22 cellular contexts compared by ENCODE assay signal in the genomic region with DNA sequence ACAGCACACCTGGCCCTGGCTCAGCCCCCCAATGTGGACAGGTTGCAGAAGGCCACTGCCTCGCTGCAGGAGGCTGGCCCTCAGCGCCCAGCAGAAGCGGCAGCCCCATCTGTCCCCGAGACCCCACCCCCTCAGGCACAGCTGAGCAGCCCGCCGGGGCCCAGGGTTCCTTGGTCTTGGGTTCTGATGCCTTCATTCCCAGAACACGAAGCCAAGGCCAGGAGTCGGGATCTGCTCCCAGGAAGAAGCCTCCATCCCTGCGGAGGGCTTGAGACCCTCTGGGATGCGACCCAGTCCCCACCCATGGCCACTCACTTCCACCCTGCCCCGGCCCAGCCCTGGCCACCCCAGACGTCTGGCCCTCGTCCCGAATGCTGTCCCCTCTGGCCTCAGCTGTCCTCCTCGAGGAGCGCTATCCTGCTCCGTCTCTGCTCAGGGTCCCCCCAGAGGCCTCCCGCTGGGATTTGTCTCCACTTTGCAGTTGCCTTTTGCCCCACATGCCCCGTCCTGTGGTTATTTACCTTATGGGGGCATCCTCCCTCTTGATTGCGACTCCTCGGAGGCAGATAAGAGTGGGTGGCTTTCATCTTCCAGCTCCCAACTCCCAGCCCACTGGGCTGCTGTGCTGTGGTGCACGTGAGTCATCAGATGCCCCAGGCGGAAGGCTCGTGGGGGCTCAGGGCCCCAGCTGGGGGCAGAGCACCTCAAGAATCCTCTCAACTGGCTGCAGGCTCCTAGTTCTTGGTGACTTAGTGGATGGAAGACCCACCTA.
A peak's percentile ranks its signal among the peaks of the same experiment; 100 is the strongest.
DNase-seq lines count a peak whose midpoint lies in the region; ATAC-seq and FAIRE-seq lines count a peak whose summit lies in the region.
"Had no signal": no experiment of that assay in that cellular context is flagged by ENCODE, and none has a peak within 500 bp of the region (broad histone marks: within the 10 kb centered on the region; RNA-seq: fewer than 3 reads in every experiment).

No MANE protein-coding gene starts in this region.

- DNase-seq in activated CD4-positive, alpha-beta memory T cell treated with anti-CD3 and anti-CD28 coated beads for 36 hours: peak; percentile 40
- DNase-seq in activated CD4-positive, alpha-beta memory T cell treated with anti-CD3 and anti-CD28 coated beads, Interleukin-2, amount 10 ng/mL, durations not matched to agents 7 days and 5 days: no peak
- peak; percentile 10 for DNase-seq in HTR-8/SVneo (ENCODE audit: insufficient read length, low spot score)
- DNase-seq in amniotic epithelial cell (ENCODE audit: low read depth): peak; percentile 34
- no peak for DNase-seq in stimulated activated effector memory CD8-positive, alpha-beta T cell treated with anti-CD3 and anti-CD28 coated beads, Interleukin-12 subunit alpha, Interleukin-12 subunit beta, amount 100 ng/mL, for 72 hours (ENCODE audit: low spot score in 2 of 2)
- DNase-seq in ureter (ENCODE audit: low spot score): no peak
- no peak for DNase-seq in NCI-H345 treated with DMSO at 0.1 percent for 48 hours (lab: John Stamatoyannopoulos, UW; ENCODE audit: unreplicated experiment)
- DNase-seq in activated CD4-positive, CD25-positive, alpha-beta regulatory T cell (lab: John Stamatoyannopoulos, UW): no peak
- DNase-seq: activated CD8-positive, alpha-beta memory T cell treated with anti-CD3 and anti-CD28 coated beads, Interleukin-2, amount 50 U/mL, for 4 hours; BE2C; HCEC 1CT; midbrain; NCI-H1417 treated with DMSO at 0.1 percent for 48 hours; NCI-H526 treated with DMSO at 0.1 percent for 48 hours; right lobe of liver; stimulated activated naive CD4-positive, alpha-beta T cell had no signal

- CTCF ChIA-PET in activated CD4-positive, alpha-beta memory T cell treated with anti-CD3 and anti-CD28 coated beads for 36 hours (lab: Charles Lee): interaction anchor here (0.9 to 1.3 kb wide), 4 partner anchors 17 to 40 kb away, joined by 3 to 6 read pairs (median 4); no protein-coding TSS in a partner anchor
- CTCF ChIA-PET in activated CD4-positive, alpha-beta memory T cell treated with anti-CD3 and anti-CD28 coated beads, Interleukin-2, amount 10 ng/mL, durations not matched to agents 7 days and 5 days (lab: Charles Lee): interaction anchor here (10.1 kb wide), 1 partner anchor 42 kb away, joined by 216 read pairs; no protein-coding TSS in a partner anchor

- H3K4me3 Mint-ChIP-seq in activated CD4-positive, alpha-beta memory T cell treated with anti-CD3 and anti-CD28 coated beads for 36 hours: no peak overlapping the region
- no peak overlapping the region for H3K4me3 Mint-ChIP-seq in activated CD4-positive, alpha-beta memory T cell treated with anti-CD3 and anti-CD28 coated beads, Interleukin-2, amount 10 ng/mL, durations not matched to agents 7 days and 5 days
- H3K4me3 Mint-ChIP-seq in stimulated activated effector memory CD8-positive, alpha-beta T cell treated with anti-CD3 and anti-CD28 coated beads, Interleukin-12 subunit alpha, Interleukin-12 subunit beta, amount 100 ng/mL, for 72 hours: peak overlapping the region; percentile 40
- H3K4me3 Mint-ChIP-seq: dendritic cell treated with granulocyte-macrophage colony-stimulating factor and Interleukin-4, amounts not matched to agents 40 ng/mL and 50 ng/mL, for 4 days; natural killer cell treated with Interleukin-12 subunit alpha and Interleukin-12 subunit beta and Interleukin-15 and Interleukin-18, amount 100 ng/mL, for 72 hours had no signal

- POLR2A ChIA-PET in activated CD4-positive, alpha-beta memory T cell treated with anti-CD3 and anti-CD28 coated beads for 36 hours (lab: Charles Lee): interaction anchor here (1.0 to 1.5 kb wide), 3 partner anchors 19 to 41 kb away, joined by 3 to 6 read pairs (median 5); no protein-coding TSS in a partner anchor
- POLR2A ChIA-PET in activated CD4-positive, alpha-beta memory T cell treated with anti-CD3 and anti-CD28 coated beads, Interleukin-2, amount 10 ng/mL, durations not matched to agents 7 days and 5 days (lab: Charles Lee): interaction anchor here (1.2 to 2.1 kb wide), 2 partner anchors 20 to 34 kb away, joined by 4 to 11 read pairs; no protein-coding TSS in a partner anchor

- FAIRE-seq in HTR-8/SVneo (lab: Jason Lieb, UNC): no peak
- FAIRE-seq: A204.1, bronchial epithelial cell, pancreas had no signal

- peak; percentile 12 for ATAC-seq in stimulated activated effector memory CD8-positive, alpha-beta T cell treated with anti-CD3 and anti-CD28 coated beads, Interleukin-12 subunit alpha, Interleukin-12 subunit beta, amount 100 ng/mL, for 72 hours
- ATAC-seq: natural killer cell treated with Interleukin-12 subunit alpha and Interleukin-12 subunit beta and Interleukin-15 and Interleukin-18, amount 100 ng/mL, for 72 hours; pancreas; Right ventricle myocardium inferior had no signal

- intact Hi-C loops in activated CD4-positive, alpha-beta memory T cell treated with anti-CD3 and anti-CD28 coated beads for 36 hours (cut with micrococcal nuclease): no loop called here

- H3K36me3 Mint-ChIP-seq in activated CD4-positive, alpha-beta memory T cell treated with anti-CD3 and anti-CD28 coated beads for 36 hours: no peaks in the 10 kb centered on the region
- no peaks in the 10 kb centered on the region for H3K36me3 Mint-ChIP-seq in activated CD4-positive, alpha-beta memory T cell treated with anti-CD3 and anti-CD28 coated beads, Interleukin-2, amount 10 ng/mL, durations not matched to agents 7 days and 5 days (ENCODE audit: low read depth)
- H3K36me3 Mint-ChIP-seq in stimulated activated effector memory CD8-positive, alpha-beta T cell treated with anti-CD3 and anti-CD28 coated beads, Interleukin-12 subunit alpha, Interleukin-12 subunit beta, amount 100 ng/mL, for 72 hours: no peaks in the 10 kb centered on the region
- H3K36me3 Mint-ChIP-seq: natural killer cell treated with Interleukin-12 subunit alpha and Interleukin-12 subunit beta and Interleukin-15 and Interleukin-18, amount 100 ng/mL, for 72 hours had no signal

- H3K27me3 Mint-ChIP-seq in activated CD4-positive, alpha-beta memory T cell treated with anti-CD3 and anti-CD28 coated beads for 36 hours: peaks cover 3% of the 10 kb centered on the region
- no peaks in the 10 kb centered on the region for H3K27me3 Mint-ChIP-seq in activated CD4-positive, alpha-beta memory T cell treated with anti-CD3 and anti-CD28 coated beads, Interleukin-2, amount 10 ng/mL, durations not matched to agents 7 days and 5 days
- H3K27me3 Mint-ChIP-seq: dendritic cell treated with granulocyte-macrophage colony-stimulating factor and Interleukin-4, amounts not matched to agents 40 ng/mL and 50 ng/mL, for 4 days; natural killer cell treated with Interleukin-12 subunit alpha and Interleukin-12 subunit beta and Interleukin-15 and Interleukin-18, amount 100 ng/mL, for 72 hours had no signal

- peaks cover 30% of the 10 kb centered on the region for H3K4me1 Mint-ChIP-seq in activated CD4-positive, alpha-beta memory T cell treated with anti-CD3 and anti-CD28 coated beads for 36 hours (ENCODE audit: low read depth)
- peaks cover 19% of the 10 kb centered on the region for H3K4me1 Mint-ChIP-seq in activated CD4-positive, alpha-beta memory T cell treated with anti-CD3 and anti-CD28 coated beads, Interleukin-2, amount 10 ng/mL, durations not matched to agents 7 days and 5 days
- H3K4me1 Mint-ChIP-seq in stimulated activated effector memory CD8-positive, alpha-beta T cell treated with anti-CD3 and anti-CD28 coated beads, Interleukin-12 subunit alpha, Interleukin-12 subunit beta, amount 100 ng/mL, for 72 hours: peaks cover 38% of the 10 kb centered on the region

- H3K9me3 Mint-ChIP-seq in activated CD4-positive, alpha-beta memory T cell treated with anti-CD3 and anti-CD28 coated beads for 36 hours: no peaks in the 10 kb centered on the region
- no peaks in the 10 kb centered on the region for H3K9me3 Mint-ChIP-seq in activated CD4-positive, alpha-beta memory T cell treated with anti-CD3 and anti-CD28 coated beads, Interleukin-2, amount 10 ng/mL, durations not matched to agents 7 days and 5 days
- H3K9me3 Mint-ChIP-seq in stimulated activated effector memory CD8-positive, alpha-beta T cell treated with anti-CD3 and anti-CD28 coated beads, Interleukin-12 subunit alpha, Interleukin-12 subunit beta, amount 100 ng/mL, for 72 hours: no peaks in the 10 kb centered on the region
- H3K9me3 Mint-ChIP-seq: dendritic cell treated with granulocyte-macrophage colony-stimulating factor and Interleukin-4, amounts not matched to agents 40 ng/mL and 50 ng/mL, for 4 days; natural killer cell treated with Interleukin-12 subunit alpha and Interleukin-12 subunit beta and Interleukin-15 and Interleukin-18, amount 100 ng/mL, for 72 hours had no signal

- no peak overlapping the region for H3K27ac Mint-ChIP-seq in activated CD4-positive, alpha-beta memory T cell treated with anti-CD3 and anti-CD28 coated beads for 36 hours
- no peak overlapping the region for H3K27ac Mint-ChIP-seq in activated CD4-positive, alpha-beta memory T cell treated with anti-CD3 and anti-CD28 coated beads, Interleukin-2, amount 10 ng/mL, durations not matched to agents 7 days and 5 days
- peak overlapping the region; percentile 79 for H3K27ac Mint-ChIP-seq in stimulated activated effector memory CD8-positive, alpha-beta T cell treated with anti-CD3 and anti-CD28 coated beads, Interleukin-12 subunit alpha, Interleukin-12 subunit beta, amount 100 ng/mL, for 72 hours
- H3K27ac Mint-ChIP-seq: dendritic cell treated with granulocyte-macrophage colony-stimulating factor and Interleukin-4, amounts not matched to agents 40 ng/mL and 50 ng/mL, for 4 days; natural killer cell treated with Interleukin-12 subunit alpha and Interleukin-12 subunit beta and Interleukin-15 and Interleukin-18, amount 100 ng/mL, for 72 hours had no signal

Comparison
In these comparisons a context has a peak if more than half of its experiments do, and no peak if none do; other contexts are left out.
1. DNase-seq: peak in activated CD4-positive, alpha-beta memory T cell treated with anti-CD3 and anti-CD28 coated beads for 36 hours (single experiment), HTR-8/SVneo (single experiment) and amniotic epithelial cell (single experiment); none in activated CD4-positive, alpha-beta memory T cell treated with anti-CD3 and anti-CD28 coated beads, Interleukin-2, amount 10 ng/mL, durations not matched to agents 7 days and 5 days (single experiment), stimulated activated effector memory CD8-positive, alpha-beta T cell treated with anti-CD3 and anti-CD28 coated beads, Interleukin-12 subunit alpha, Interleukin-12 subunit beta, amount 100 ng/mL, for 72 hours (0 of 2), ureter (single experiment), NCI-H345 treated with DMSO at 0.1 percent for 48 hours (single experiment) and activated CD4-positive, CD25-positive, alpha-beta regulatory T cell (0 of 4).